In the genomic region with DNA sequence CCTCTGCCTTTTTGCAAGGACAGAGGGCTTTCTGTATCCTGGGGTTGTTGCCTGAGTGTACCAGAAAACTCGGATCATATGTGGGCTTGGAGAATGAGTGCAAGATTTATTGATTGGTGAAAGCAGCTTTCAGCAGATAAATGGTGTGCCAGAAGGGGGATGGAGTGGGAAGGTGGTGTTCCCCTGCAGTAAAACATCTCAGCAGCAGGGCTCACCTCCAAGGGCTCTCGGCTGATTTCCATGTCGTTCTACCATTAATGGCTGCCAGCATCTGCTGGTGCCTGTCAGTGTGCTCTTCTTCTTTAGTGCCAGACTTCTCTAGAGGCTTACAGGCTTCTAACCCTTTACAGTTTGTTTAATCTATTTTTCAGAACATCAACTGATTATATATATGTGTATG, we compare ENCODE assay signal across 3 cellular contexts. TPM values are rescaled to one million over a fixed set of nuclear protein-coding genes. Genes with fewer than 3 reads are reported as not detected.
"Had no signal": no experiment of that assay in that cellular context is flagged by ENCODE, and none has a peak within 500 bp of the region (broad histone marks: within the 10 kb centered on the region; RNA-seq: fewer than 3 reads in every experiment).

No MANE protein-coding gene starts in this region.

RNA-seq across cellular contexts. Expression of gene FAM178B, which starts 30.4 kb away (rescaled TPM):
- total RNA-seq: activated T-helper 2 cell treated with anti-CD3 and anti-CD28 coated beads, Interferon-gamma antibody, Interleukin-2, Interleukin-4, amounts not matched to agents 10 μg/mL and 5 μg/mL and 100 μg/mL, durations not matched to agents 14 hours and 24 hours and 36 hours; ascending aorta; M059J had no signal
